ENCODE assay signal across 10 cellular contexts in genomic region chr3:31377045-31377642, GRCh38.
DNase-seq lines count a peak whose midpoint lies in the region; ATAC-seq and TF ChIP-seq lines count a peak whose summit lies in the region.
"Had no signal": no experiment of that assay in that cellular context is flagged by ENCODE, and none has a peak within 500 bp of the region (broad histone marks: within the 10 kb centered on the region; RNA-seq: fewer than 3 reads in every experiment).

No MANE protein-coding gene starts in this region.

- ATAC-seq in GM18498 (IDR thresholded peaks at IDR 0.05; ENCODE audit: unreplicated experiment), result no peak
- no peak for ATAC-seq in stimulated activated naive B cell treated with anti-CD40 and anti-IgM and Interleukin-4, amounts not matched to agents 10 μg/mL and 1 μg/mL and 100 μg/mL, for 72 hours (replicated peaks)

- DNase-seq in AG04450 (ENCODE audit: low read depth, low spot score) (peak; percentile 44), HCEC 1CT (peak; percentile 94), iris pigment epithelial cell (ENCODE audit: low read depth) (peak; percentile 91), amniotic stem cell (lab: John Stamatoyannopoulos, UW) (no peak), Kasumi-1 (lab: John Stamatoyannopoulos, UW) (no peak)
- peak; percentile 66 for DNase-seq in activated CD4-positive, alpha-beta T cell treated with anti-CD3 and anti-CD28 coated beads, Interleukin-2, amount 10 ng/mL, durations not matched to agents 24 days and 14 days
- no peak for DNase-seq in stimulated activated naive B cell treated with anti-CD40 and anti-IgM and Interleukin-4, amounts not matched to agents 10 μg/mL and 1 μg/mL and 100 μg/mL, for 72 hours
- DNase-seq: GDM1, left cardiac atrium had no signal

- H3K27me3 Mint-ChIP-seq in activated CD4-positive, alpha-beta T cell treated with anti-CD3 and anti-CD28 coated beads, Interleukin-2, amount 10 ng/mL, durations not matched to agents 24 days and 14 days, result no peaks in the 10 kb centered on the region
- no peaks in the 10 kb centered on the region for H3K27me3 Mint-ChIP-seq in stimulated activated naive B cell treated with anti-CD40 and anti-IgM and Interleukin-4, amounts not matched to agents 10 μg/mL and 1 μg/mL and 100 μg/mL, for 72 hours

- CTCF ChIA-PET in AG04450 (lab: Charles Lee), result no interaction called here

- H3K4me3 Mint-ChIP-seq in activated CD4-positive, alpha-beta T cell treated with anti-CD3 and anti-CD28 coated beads, Interleukin-2, amount 10 ng/mL, durations not matched to agents 24 days and 14 days, result no peak overlapping the region
- H3K4me3 Mint-ChIP-seq in stimulated activated naive B cell treated with anti-CD40 and anti-IgM and Interleukin-4, amounts not matched to agents 10 μg/mL and 1 μg/mL and 100 μg/mL, for 72 hours, result no peak overlapping the region

- TF ChIP-seq CTCF in AG04450 (IDR thresholded peaks at IDR 0.05; ENCODE audit: low read depth, low read length), result no peak

- H3K27ac Mint-ChIP-seq in activated CD4-positive, alpha-beta T cell treated with anti-CD3 and anti-CD28 coated beads, Interleukin-2, amount 10 ng/mL, durations not matched to agents 24 days and 14 days, result no peak overlapping the region
- no peak overlapping the region for H3K27ac Mint-ChIP-seq in stimulated activated naive B cell treated with anti-CD40 and anti-IgM and Interleukin-4, amounts not matched to agents 10 μg/mL and 1 μg/mL and 100 μg/mL, for 72 hours

- intact Hi-C loops in activated CD4-positive, alpha-beta T cell treated with anti-CD3 and anti-CD28 coated beads, Interleukin-2, amount 10 ng/mL, durations not matched to agents 24 days and 14 days (cut with micrococcal nuclease), result loop anchor here (5.0 kb wide), 1 partner anchor 125 kb away; no protein-coding TSS in a partner anchor

- no peaks in the 10 kb centered on the region for H3K27me3 ChIP-seq in AG04450 (ENCODE audit: control insufficient read depth, insufficient read depth, low read length)

- H3K4me3 ChIP-seq in AG04450 (ENCODE audit: low read depth, low read length), result no peak overlapping the region

- POLR2A ChIA-PET in AG04450 (lab: Yijun Ruan, JAX), result interaction anchor here (0.6 kb wide), 1 partner anchor 155 kb away, joined by 3 read pairs; no protein-coding TSS in a partner anchor

- no peaks in the 10 kb centered on the region for H3K9me3 ChIP-seq in AG04450 (ENCODE audit: control insufficient read depth, insufficient read depth, low read length)

- H3K27ac ChIP-seq in AG04450 (ENCODE audit: low read depth, low read length), result no peak overlapping the region

- peaks cover 2% of the 10 kb centered on the region for H3K36me3 Mint-ChIP-seq in activated CD4-positive, alpha-beta T cell treated with anti-CD3 and anti-CD28 coated beads, Interleukin-2, amount 10 ng/mL, durations not matched to agents 24 days and 14 days (ENCODE audit: low read depth)
- H3K36me3 Mint-ChIP-seq in stimulated activated naive B cell treated with anti-CD40 and anti-IgM and Interleukin-4, amounts not matched to agents 10 μg/mL and 1 μg/mL and 100 μg/mL, for 72 hours, result no peaks in the 10 kb centered on the region

- peaks cover 12% of the 10 kb centered on the region for H3K9me3 Mint-ChIP-seq in activated CD4-positive, alpha-beta T cell treated with anti-CD3 and anti-CD28 coated beads, Interleukin-2, amount 10 ng/mL, durations not matched to agents 24 days and 14 days
- no peaks in the 10 kb centered on the region for H3K9me3 Mint-ChIP-seq in stimulated activated naive B cell treated with anti-CD40 and anti-IgM and Interleukin-4, amounts not matched to agents 10 μg/mL and 1 μg/mL and 100 μg/mL, for 72 hours

- peaks cover 13% of the 10 kb centered on the region for H3K4me1 Mint-ChIP-seq in activated CD4-positive, alpha-beta T cell treated with anti-CD3 and anti-CD28 coated beads, Interleukin-2, amount 10 ng/mL, durations not matched to agents 24 days and 14 days
- no peaks in the 10 kb centered on the region for H3K4me1 Mint-ChIP-seq in stimulated activated naive B cell treated with anti-CD40 and anti-IgM and Interleukin-4, amounts not matched to agents 10 μg/mL and 1 μg/mL and 100 μg/mL, for 72 hours

Comparison
In these comparisons a context has a peak if more than half of its experiments do, and no peak if none do; other contexts are left out.
1. DNase-seq: peak in AG04450 (single experiment), HCEC 1CT (single experiment), activated CD4-positive, alpha-beta T cell treated with anti-CD3 and anti-CD28 coated beads, Interleukin-2, amount 10 ng/mL, durations not matched to agents 24 days and 14 days (single experiment) and iris pigment epithelial cell (single experiment); none in amniotic stem cell (single experiment), Kasumi-1 (0 of 2) and stimulated activated naive B cell treated with anti-CD40 and anti-IgM and Interleukin-4, amounts not matched to agents 10 μg/mL and 1 μg/mL and 100 μg/mL, for 72 hours (single experiment).